9 cellular contexts compared by ENCODE assay signal in the genomic region with DNA sequence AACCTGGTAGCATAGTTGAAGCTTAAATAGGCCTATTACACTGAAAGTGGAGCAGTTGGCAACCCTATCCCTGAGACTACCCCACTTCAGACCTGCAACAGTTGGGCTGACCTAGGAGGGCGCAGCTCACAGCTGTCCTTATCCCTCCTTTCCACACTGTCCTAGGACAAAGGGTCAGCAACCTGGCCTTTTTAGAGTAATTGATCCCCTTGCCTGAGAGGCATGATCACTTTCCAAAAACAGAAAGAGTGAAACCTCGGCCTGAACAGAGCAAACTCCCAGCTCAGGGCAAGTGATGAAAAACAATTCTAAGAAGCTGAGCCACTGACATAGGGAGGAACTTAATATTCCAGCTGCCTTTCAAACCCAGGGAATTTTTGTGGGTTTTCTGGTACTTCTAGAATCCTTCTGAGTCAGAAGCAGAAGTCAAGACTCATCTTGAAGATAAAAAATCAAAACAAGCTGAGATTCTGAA.
DNase-seq lines count a peak whose midpoint lies in the region; ATAC-seq and TF ChIP-seq lines count a peak whose summit lies in the region.
"Had no signal": no experiment of that assay in that cellular context is flagged by ENCODE, and none has a peak within 500 bp of the region (broad histone marks: within the 10 kb centered on the region; RNA-seq: fewer than 3 reads in every experiment).

No MANE protein-coding gene starts in this region.

- no peak overlapping the region for H3K4me3 ChIP-seq in HUES48 (ENCODE audit: low read depth, low read length)
- peak overlapping the region in 1 of 59 donors; percentile 0 for H3K4me3 ChIP-seq in dorsolateral prefrontal cortex
- H3K4me3 ChIP-seq in right lobe of liver: no peak overlapping the region
- H3K4me3 ChIP-seq in thymus (ENCODE audit: low read length): no peak overlapping the region

- H3K9me3 ChIP-seq in HUES48 (ENCODE audit: control insufficient read depth, insufficient read depth, low read length) (no peaks in the 10 kb centered on the region), right lobe of liver (no peaks in the 10 kb centered on the region), thymus (ENCODE audit: control insufficient read depth) (no peaks in the 10 kb centered on the region)

- ATAC-seq in right lobe of liver (peak; percentile 45 to 79 (median 62)), HG03457 (IDR thresholded peaks at IDR 0.05; ENCODE audit: unreplicated experiment) (no peak)

- intact Hi-C loops in dorsolateral prefrontal cortex (cut with DNase I) (loop anchor here in 1 of 2 donors (5.0 kb wide), 1 partner anchor 247 kb away; no protein-coding TSS in a partner anchor), right lobe of liver (cut with DNase I) (loop anchor here in 1 of 2 donors (10.0 kb wide), 1 partner anchor 244 kb away; no protein-coding TSS in a partner anchor)

- DNase-seq in dorsolateral prefrontal cortex (no peak), right lobe of liver (no peak), SIG-M5 (lab: John Stamatoyannopoulos, UW) (no peak), NCI-H2081 treated with DMSO at 0.1 percent for 48 hours (lab: John Stamatoyannopoulos, UW) (no peak), inferior parietal cortex (ENCODE audit: extremely low spot score) (no peak)
- DNase-seq: activated CD4-positive, alpha-beta memory T cell treated with anti-CD3 and anti-CD28 coated beads for 36 hours had no signal

- H3K4me1 ChIP-seq in HUES48 (ENCODE audit: control insufficient read depth, insufficient read depth, low read length) (peaks cover 52% of the 10 kb centered on the region), right lobe of liver (peaks cover 0 to 6% (median 0%) of the 10 kb centered on the region in 4 donors), thymus (ENCODE audit: control insufficient read depth, insufficient read depth, low read length) (no peaks in the 10 kb centered on the region)

- no peak for TF ChIP-seq POLR2A in right lobe of liver (IDR thresholded peaks at IDR 0.05)

- H3K27me3 ChIP-seq in HUES48 (ENCODE audit: control insufficient read depth, insufficient read depth, low read length): no peaks in the 10 kb centered on the region
- no peaks in the 10 kb centered on the region for H3K27me3 ChIP-seq in dorsolateral prefrontal cortex
- no peaks in the 10 kb centered on the region for H3K27me3 ChIP-seq in right lobe of liver
- no peaks in the 10 kb centered on the region for H3K27me3 ChIP-seq in thymus (ENCODE audit: control insufficient read depth, insufficient read depth)

- H3K9ac ChIP-seq in HUES48 (ENCODE audit: low read depth, low read length): no peak overlapping the region

- TF ChIP-seq CTCF in dorsolateral prefrontal cortex (IDR thresholded peaks at IDR 0.05 in 54 of 56, conservative IDR thresholded peaks at IDR 0.05 in 2 of 56; ENCODE audit: low read depth in 1 of 56, partially characterized antibody in 56 of 56) (no peak), right lobe of liver (IDR thresholded peaks at IDR 0.05) (no peak)

- WGBS in right lobe of liver (ENCODE audit: insufficient coverage, low coverage, low lambda C conversion rate, missing lambda C conversion rate): 30% methylated on average over 2 of the region's 2 CpGs
- 98% methylated on average over 2 of the region's 2 CpGs for WGBS in thymus

- H3K27ac ChIP-seq in HUES48 (ENCODE audit: low read depth, low read length) (peak overlapping the region; percentile 70), dorsolateral prefrontal cortex (peak overlapping the region in 46 of 59 donors; percentile 0 to 76 (median 44)), right lobe of liver (peak overlapping the region in 2 of 3 donors; percentile 7), thymus (ENCODE audit: low read depth) (peak overlapping the region; percentile 46)

- H3K36me3 ChIP-seq in HUES48 (ENCODE audit: control insufficient read depth, insufficient read depth, low read length) (no peaks in the 10 kb centered on the region), right lobe of liver (no peaks in the 10 kb centered on the region), thymus (ENCODE audit: control insufficient read depth, insufficient read depth) (no peaks in the 10 kb centered on the region)

Comparison
In these comparisons a context has a peak if more than half of its experiments do, and no peak if none do; other contexts are left out.
1. H3K27ac ChIP-seq: peak in every context shown above with its lines; median percentile 70 in HUES48; 46 in thymus; 44 in dorsolateral prefrontal cortex; 7 in right lobe of liver.